7 cellular contexts compared by ENCODE assay signal in the genomic region with DNA sequence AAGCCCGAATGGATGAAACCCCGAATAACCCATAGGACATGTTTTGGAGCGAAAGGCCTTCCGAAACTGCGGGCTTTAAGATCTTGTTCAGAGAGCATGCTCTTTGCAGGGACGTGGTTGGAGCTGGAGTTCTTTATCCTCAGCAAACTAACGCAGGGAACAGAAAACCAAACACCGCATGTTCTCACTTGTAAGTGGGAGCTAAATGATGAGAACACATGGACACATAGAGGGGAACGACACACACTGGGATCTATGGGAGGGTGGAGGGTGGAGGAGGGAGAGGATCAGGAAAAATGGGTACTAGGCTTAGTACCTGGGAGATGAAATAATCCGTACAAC.
A peak's percentile ranks its signal among the peaks of the same experiment; 100 is the strongest.
DNase-seq lines count a peak whose midpoint lies in the region; ATAC-seq and TF ChIP-seq lines count a peak whose summit lies in the region.

No MANE protein-coding gene starts in this region.

- no peaks in the 10 kb centered on the region for H3K27me3 ChIP-seq in lung (ENCODE audit: control insufficient read depth, insufficient read depth)

- peak overlapping the region; percentile 90 to 94 for H3K27ac ChIP-seq in lung (ENCODE audit: low read depth in 1 of 2, low read length in 1 of 2)

- no peaks in the 10 kb centered on the region for H3K36me3 ChIP-seq in lung (ENCODE audit: control insufficient read depth in 2 of 2, insufficient read depth in 2 of 2, low read length in 2 of 2)

- H3K27ac Mint-ChIP-seq in type B pancreatic cell: peak overlapping the region; percentile 98

- ATAC-seq in GM19455 (IDR thresholded peaks at IDR 0.05; ENCODE audit: unreplicated experiment): peak; percentile 13
- no peak for ATAC-seq in lung (ENCODE audit: insufficient read depth, low FRiP score)

- H3K4me1 Mint-ChIP-seq in type B pancreatic cell (ENCODE audit: unreplicated experiment): peaks cover 28% of the 10 kb centered on the region

- TF ChIP-seq CTCF in NB4 (IDR thresholded peaks at IDR 0.05; ENCODE audit: low read depth, low read length): no peak
- no peak for TF ChIP-seq CTCF in cardiac fibroblast (IDR thresholded peaks at IDR 0.05; ENCODE audit: low read depth, low read length)
- no peak for TF ChIP-seq CTCF in lung (IDR thresholded peaks at IDR 0.05; ENCODE audit: control extremely low read depth, extremely low read depth)
- TF ChIP-seq CTCF in type B pancreatic cell (conservative IDR thresholded peaks at IDR 0.05): no peak

- WGBS in lung, 2 donors: 6 to 7% methylated on average over 10 of the region's 10 CpGs

- peaks cover 6% of the 10 kb centered on the region for H3K9me3 Mint-ChIP-seq in type B pancreatic cell

- no peaks in the 10 kb centered on the region for H3K9me3 ChIP-seq in lung (ENCODE audit: control insufficient read depth in 2 of 2, insufficient read depth in 1 of 2, low read length in 1 of 2)

- H3K36me3 Mint-ChIP-seq in type B pancreatic cell: peaks cover 4% of the 10 kb centered on the region

- H3K4me1 ChIP-seq in lung (ENCODE audit: control insufficient read depth in 2 of 2, insufficient read depth in 2 of 2, low read length in 2 of 2): no peaks in the 10 kb centered on the region

- peak overlapping the region; percentile 89 for H3K4me3 Mint-ChIP-seq in type B pancreatic cell

- peaks cover 7% of the 10 kb centered on the region for H3K27me3 Mint-ChIP-seq in type B pancreatic cell

- H3K4me3 ChIP-seq in NB4 (ENCODE audit: low read depth, low read length) (peak overlapping the region; percentile 61), cardiac fibroblast (replicated peaks in 1 of 2; ENCODE audit: low read depth in 2 of 2, low read length in 2 of 2) (peak overlapping the region; percentile 64 to 74), lung (peak overlapping the region; percentile 70)

- TF ChIP-seq POLR2A in NB4 (IDR thresholded peaks at IDR 0.05; ENCODE audit: extremely low read depth, insufficient read length): no peak

- DNase-seq in NB4 (ENCODE audit: low read depth): no peak
- DNase-seq in cardiac fibroblast (ENCODE audit: low read depth in 2 of 2): peak in 1 of 2 donors; percentile 54
- no peak for DNase-seq in lung (ENCODE audit: low spot score)
- no peak for DNase-seq in type B pancreatic cell (ENCODE audit: extremely low spot score, unreplicated experiment)
- no peak for DNase-seq in activated gamma-delta T cell treated with Interleukin-2 at 50 U/mL for 16 hours
- DNase-seq in NAMALWA (ENCODE audit: low spot score): no peak
